ENCODE assay signal across 1 cellular context in genomic region chr6:53312355-53312754, GRCh38.
TF ChIP-seq lines count a peak whose summit lies in the region.

No MANE protein-coding gene starts in this region.

TF ChIP-seq in K562, 482 proteins besides CTCF, POLR2A, EP300 and RAD21 (continued from another document and continues in another):
- 0 out of 2 replicates have a peak, but pooled peaks have one; percentile 8 for TF ChIP-seq MAFG (tag; conservative IDR thresholded peaks at IDR 0.05)
- no peak for TF ChIP-seq CEBPG (CRISPR knock-in tag; IDR thresholded peaks at IDR 0.05)
- 0 out of 4 replicates have a peak, but pooled peaks of 1 of the 2 experiments have one; percentile 11 for TF ChIP-seq CEBPG (tag; conservative IDR thresholded peaks at IDR 0.05 in 1 of 2, IDR thresholded peaks at IDR 0.05 in 1 of 2)
- TF ChIP-seq ARID1B (IDR thresholded peaks at IDR 0.05), result peak; percentile 73
- no peak for TF ChIP-seq RREB1 (CRISPR knock-in tag; IDR thresholded peaks at IDR 0.05)
- TF ChIP-seq EP400 (IDR thresholded peaks at IDR 0.05), result peak; percentile 40
- no peak for TF ChIP-seq NCOA6 (IDR thresholded peaks at IDR 0.05)
- no peak for TF ChIP-seq CCAR2 (IDR thresholded peaks at IDR 0.05; ENCODE audit: low read depth, low read length)
- peak; percentile 66; the same call in 1 of the 2 replicates for TF ChIP-seq ZNF592 (IDR thresholded peaks at IDR 0.05)
- TF ChIP-seq MEIS2 (IDR thresholded peaks at IDR 0.05; ENCODE audit: partially characterized antibody), result peak; percentile 54
- TF ChIP-seq TRIM24 (IDR thresholded peaks at IDR 0.05), result 0 out of 4 replicates have a peak, but pooled peaks of 1 of the 2 experiments have one; percentile 28
- TF ChIP-seq SRF (CRISPR knock-in tag; IDR thresholded peaks at IDR 0.05), result no peak
- TF ChIP-seq ZNF175 (CRISPR knock-in tag; IDR thresholded peaks at IDR 0.05; ENCODE audit: low read depth), result peak; percentile 32; the same call in 1 of the 2 replicates
- 0 out of 6 replicates have a peak, but pooled peaks of 1 of the 3 experiments have one; percentile 18 for TF ChIP-seq ZBTB11 (CRISPR knock-in tag; IDR thresholded peaks at IDR 0.05)
- no peak for TF ChIP-seq RBM15 (IDR thresholded peaks at IDR 0.05; ENCODE audit: insufficient read depth, low read length)
- TF ChIP-seq SMARCE1 (IDR thresholded peaks at IDR 0.05), result peak; percentile 62
- TF ChIP-seq MYC (IDR thresholded peaks at IDR 0.05; ENCODE audit: low read depth, low read length), result peak; percentile 77; the same call in 1 of the 2 replicates
- TF ChIP-seq MYC (CRISPR knock-in tag; IDR thresholded peaks at IDR 0.05; ENCODE audit: borderline replicate concordance, low read depth), result no peak
- no peak for TF ChIP-seq NR2C1 (IDR thresholded peaks at IDR 0.05)
- TF ChIP-seq NR2C1 (tag; IDR thresholded peaks at IDR 0.05), result no peak
- TF ChIP-seq PTTG1 (tag; IDR thresholded peaks at IDR 0.05; ENCODE audit: low read depth), result no peak
- TF ChIP-seq ETV1 (tag; conservative IDR thresholded peaks at IDR 0.05; ENCODE audit: low read depth), result peak; percentile 69
- TF ChIP-seq MITF (IDR thresholded peaks at IDR 0.05), result no peak
- no peak for TF ChIP-seq ZBTB43 (CRISPR knock-in tag; IDR thresholded peaks at IDR 0.05)
- TF ChIP-seq SETDB1 (IDR thresholded peaks at IDR 0.05; ENCODE audit: low read length), result no peak
- peak; percentile 39; the same call in 1 of the 2 replicates for TF ChIP-seq CTBP1 (IDR thresholded peaks at IDR 0.05; ENCODE audit: borderline replicate concordance)
- peak; percentile 63; the same call in 1 of the 2 replicates for TF ChIP-seq SOX6 (IDR thresholded peaks at IDR 0.05)
- peak in 1 of 2 experiments; percentile 51; a peak in 1 of 3 replicates for TF ChIP-seq CBX3 (IDR thresholded peaks at IDR 0.05; ENCODE audit: borderline replicate concordance in 1 of 2, low read length in 2 of 2)
- no peak for TF ChIP-seq SRSF3 (IDR thresholded peaks at IDR 0.05; ENCODE audit: insufficient read depth, low read length)
- no peak for TF ChIP-seq ZBTB12 (CRISPR knock-in tag; IDR thresholded peaks at IDR 0.05)
- no peak for TF ChIP-seq PHB (CRISPR knock-in tag; IDR thresholded peaks at IDR 0.05)
- TF ChIP-seq RCOR1 (IDR thresholded peaks at IDR 0.05; ENCODE audit: borderline replicate concordance in 1 of 2, low read depth in 2 of 2, low read length in 2 of 2), result peak in 1 of 2 experiments; percentile 55; a peak in 1 of 4 replicates
- TF ChIP-seq TBL1XR1 (IDR thresholded peaks at IDR 0.05; ENCODE audit: low read length in 2 of 2), result peak in 1 of 2 experiments; percentile 71; a peak in 1 of 4 replicates
- TF ChIP-seq ID3 (CRISPR knock-in tag; IDR thresholded peaks at IDR 0.05), result no peak
- TF ChIP-seq ID3 (tag; IDR thresholded peaks at IDR 0.05), result peak; percentile 48; the same call in 1 of the 2 replicates
- no peak for TF ChIP-seq BRF1 (IDR thresholded peaks at IDR 0.05; ENCODE audit: borderline replicate concordance, extremely low read depth, insufficient read length)
- TF ChIP-seq ATF7 (IDR thresholded peaks at IDR 0.05), result no peak
- TF ChIP-seq FOXO4 (CRISPR knock-in tag; IDR thresholded peaks at IDR 0.05), result no peak
- TF ChIP-seq CBX2 (IDR thresholded peaks at IDR 0.05; ENCODE audit: insufficient read depth, low read length, poor library complexity, severe bottlenecking), result no peak
- peak; percentile 39 to 60 for TF ChIP-seq MNT (conservative IDR thresholded peaks at IDR 0.05)
- peak; percentile 67; the same call in 1 of the 2 replicates for TF ChIP-seq ETV5 (CRISPR knock-in tag; IDR thresholded peaks at IDR 0.05; ENCODE audit: low read depth)
